In the genomic region with DNA sequence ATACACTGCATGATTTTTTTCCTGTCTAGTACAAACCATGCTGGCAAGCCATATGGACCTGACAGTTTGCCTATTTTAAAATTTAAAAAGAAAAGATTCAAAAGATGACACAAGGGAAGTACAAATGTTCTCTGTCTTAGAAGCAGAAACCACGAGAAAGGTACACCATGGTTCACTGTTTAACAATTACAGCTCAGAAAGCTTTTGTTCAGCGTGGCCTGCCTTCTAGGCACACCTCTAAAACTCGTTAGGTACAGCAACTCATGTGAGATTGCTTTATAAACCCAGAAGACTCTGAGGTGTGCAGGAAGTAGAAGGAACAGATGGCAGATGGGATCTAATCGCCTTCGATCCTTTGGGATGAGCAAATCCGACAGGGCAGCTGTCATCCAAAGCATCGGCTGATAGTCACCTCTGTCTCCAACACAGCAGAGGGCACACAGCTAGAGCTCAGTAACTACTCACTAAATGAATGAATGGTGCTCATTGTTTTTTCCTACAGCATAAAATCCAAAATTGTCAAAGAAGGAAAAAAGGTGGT, we compare ENCODE assay signal across 18 cellular contexts. TPM values are rescaled to one million over a fixed set of nuclear protein-coding genes. Genes with fewer than 3 reads are reported as not detected.
DNase-seq lines count a peak whose midpoint lies in the region; ATAC-seq and TF ChIP-seq lines count a peak whose summit lies in the region.
"Had no signal": no experiment of that assay in that cellular context is flagged by ENCODE, and none has a peak within 500 bp of the region (broad histone marks: within the 10 kb centered on the region; RNA-seq: fewer than 3 reads in every experiment).

No MANE protein-coding gene starts in this region.

- H3K9me3 Mint-ChIP-seq in activated T-helper 17 cell treated with anti-CD3 and anti-CD28 coated beads, Interleukin-2, amount 50 U/mL, for 72 hours, result no peaks in the 10 kb centered on the region

- H3K4me1 ChIP-seq in gastrocnemius medialis, result peaks cover 22 to 37% of the 10 kb centered on the region in 2 donors
- H3K4me1 ChIP-seq: Caco-2 had no signal

- peak overlapping the region in 3 of 4 donors; percentile 33 to 83 (median 48) for H3K27ac ChIP-seq in gastrocnemius medialis
- H3K27ac ChIP-seq: 22Rv1 had no signal

- H3K4me1 Mint-ChIP-seq in activated T-helper 17 cell treated with anti-CD3 and anti-CD28 coated beads, Interleukin-2, amount 50 U/mL, for 72 hours, result no peaks in the 10 kb centered on the region
- H3K4me1 Mint-ChIP-seq: B cell had no signal

- H3K9me3 ChIP-seq in gastrocnemius medialis, result no peaks in the 10 kb centered on the region
- H3K9me3 ChIP-seq: Caco-2 had no signal

- intact Hi-C loops in gastrocnemius medialis (cut with DNase I; ENCODE audit: low total_unique reads), result loop anchor here (2.0 kb wide), 1 partner anchor 15 kb away; no protein-coding TSS in a partner anchor

- H3K27me3 ChIP-seq in gastrocnemius medialis, result no peaks in the 10 kb centered on the region

- in situ Hi-C loops in gastrocnemius medialis (cut with MboI; ENCODE audit: low sequenced_read_pairs in 4 of 4), result loop anchor here in 1 of 4 donors (25.0 kb wide), 1 partner anchor 368 kb away; the partner anchor contains the start of gene SLC25A4

- TF ChIP-seq CTCF in gastrocnemius medialis (IDR thresholded peaks at IDR 0.05 in 4 of 5, conservative IDR thresholded peaks at IDR 0.05 in 1 of 5) (no peak), GM10266 (IDR thresholded peaks at IDR 0.05; ENCODE audit: control insufficient read depth, insufficient read depth, low read depth, missing control alignments) (no peak)

- no peak for TF ChIP-seq POLR2A in gastrocnemius medialis (IDR thresholded peaks at IDR 0.05)

- no peak overlapping the region for H3K4me3 ChIP-seq in gastrocnemius medialis

- H3K27me3 Mint-ChIP-seq in activated T-helper 17 cell treated with anti-CD3 and anti-CD28 coated beads, Interleukin-2, amount 50 U/mL, for 72 hours, result no peaks in the 10 kb centered on the region
- H3K27me3 Mint-ChIP-seq: B cell had no signal

- no peak overlapping the region for H3K4me3 Mint-ChIP-seq in activated T-helper 17 cell treated with anti-CD3 and anti-CD28 coated beads, Interleukin-2, amount 50 U/mL, for 72 hours
- H3K4me3 Mint-ChIP-seq: B cell had no signal

- peak; percentile 54 for DNase-seq in DMS 273 (lab: John Stamatoyannopoulos, UW; ENCODE audit: unreplicated experiment)
- no peak for DNase-seq in DMS 273 treated with DMSO at 0.1 percent for 48 hours (lab: John Stamatoyannopoulos, UW)
- DNase-seq in NCI-H524 (lab: John Stamatoyannopoulos, UW), result peak; percentile 79 to 87
- DNase-seq in cerebellar cortex (ENCODE audit: low spot score), result peak; percentile 32
- DNase-seq in gastrocnemius medialis, result no peak
- no peak for DNase-seq in GM10266 (ENCODE audit: extremely low spot score)
- no peak for DNase-seq in SIG-M5 (lab: John Stamatoyannopoulos, UW)
- DNase-seq: Caco-2, MM.1S, NCI-H1105 treated with DMSO at 0.1 percent for 48 hours, NCI-H187, NCI-H2107, NCI-H226, NCI-H526 had no signal

- no peak for ATAC-seq in gastrocnemius medialis
- no peak for ATAC-seq in activated T-helper 17 cell treated with anti-CD3 and anti-CD28 coated beads, Interleukin-2, amount 50 U/mL, for 72 hours (replicated peaks)
- ATAC-seq: Panc1 had no signal

- H3K36me3 Mint-ChIP-seq in activated T-helper 17 cell treated with anti-CD3 and anti-CD28 coated beads, Interleukin-2, amount 50 U/mL, for 72 hours (ENCODE audit: low read depth), result peaks cover 49% of the 10 kb centered on the region

- H3K27ac Mint-ChIP-seq in activated T-helper 17 cell treated with anti-CD3 and anti-CD28 coated beads, Interleukin-2, amount 50 U/mL, for 72 hours, result no peak overlapping the region
- H3K27ac Mint-ChIP-seq: B cell had no signal

- H3K36me3 ChIP-seq in gastrocnemius medialis, result peaks cover 13 to 100% of the 10 kb centered on the region in 2 donors

RNA-seq across cellular contexts. Expression of gene CENPU, which starts 35.5 kb away (rescaled TPM):
- total RNA-seq in gastrocnemius medialis, result 1 to 10 TPM in 2 of 4 donors, under 1 TPM in 1, not detected in 1; 0.75 to 2.7 (median 2.2) TPM
- total RNA-seq in activated T-helper 17 cell treated with anti-CD3 and anti-CD28 coated beads, Interleukin-2, amount 50 U/mL, for 72 hours, result 10 to 100 TPM; 48.6 to 66.4 TPM

RNA-seq across cellular contexts. Expression of gene ACSL1, which starts 56.4 kb away (rescaled TPM):
- total RNA-seq in gastrocnemius medialis, result 1,000 to 10,000 TPM in 3 of 4 donors, 100 to 1,000 TPM in 1; 591 to 2,181 (median 1,316) TPM
- 10 to 100 TPM; 13.2 to 22.2 TPM for total RNA-seq in activated T-helper 17 cell treated with anti-CD3 and anti-CD28 coated beads, Interleukin-2, amount 50 U/mL, for 72 hours

Comparison
In these comparisons a context has a peak if more than half of its experiments do, and no peak if none do; other contexts are left out.
1. DNase-seq: peak in DMS 273 (single experiment), NCI-H524 (2 of 2) and cerebellar cortex (single experiment); none in DMS 273 treated with DMSO at 0.1 percent for 48 hours (single experiment), gastrocnemius medialis (0 of 2), GM10266 (single experiment) and SIG-M5 (single experiment).
2. RNA of gene CENPU, which starts 35.5 kb away (total RNA-seq): 48.6 to 66.4 TPM in activated T-helper 17 cell treated with anti-CD3 and anti-CD28 coated beads, Interleukin-2, amount 50 U/mL, for 72 hours; 0.75 to 2.7 TPM in gastrocnemius medialis; every median in the first group is over 10 times any median in the second.
3. RNA of gene ACSL1, which starts 56.4 kb away (total RNA-seq): 591 to 2,181 TPM in gastrocnemius medialis; 13.2 to 22.2 TPM in activated T-helper 17 cell treated with anti-CD3 and anti-CD28 coated beads, Interleukin-2, amount 50 U/mL, for 72 hours; every median in the first group is over 10 times any median in the second.